In the genomic region with DNA sequence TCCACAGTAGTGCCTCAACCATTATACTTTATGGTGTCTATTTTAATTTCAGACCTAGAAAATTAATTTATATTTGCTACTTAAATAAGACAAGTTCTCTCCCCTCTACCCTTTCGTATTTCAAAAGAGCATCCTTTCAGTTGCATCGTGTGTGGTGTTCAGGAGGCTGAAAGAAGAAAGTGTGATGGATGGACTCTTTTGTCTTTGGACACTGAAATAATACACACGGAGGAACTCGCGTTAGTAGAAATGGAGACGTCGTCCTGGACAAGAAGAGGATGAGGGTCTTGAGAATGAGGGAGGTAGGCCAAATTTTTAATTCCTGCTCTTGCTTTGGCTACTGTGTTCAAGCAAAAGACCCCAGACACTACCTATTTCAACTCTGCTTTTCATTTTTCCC, we compare ENCODE assay signal across 1 cellular context.
TF ChIP-seq lines count a peak whose summit lies in the region.

No MANE protein-coding gene starts in this region.

TF ChIP-seq in endothelial cell of umbilical vein, 7 proteins besides CTCF, POLR2A, EP300 and RAD21:
- TF ChIP-seq POLR2AphosphoS5 (IDR thresholded peaks at IDR 0.05; ENCODE audit: insufficient read depth, low read depth, low read length) (no peak), MYC (IDR thresholded peaks at IDR 0.05; ENCODE audit: low read depth, low read length) (no peak), GATA2 (IDR thresholded peaks at IDR 0.05; ENCODE audit: insufficient read depth, insufficient read length, low read depth, low read length) (no peak), FOS (IDR thresholded peaks at IDR 0.05; ENCODE audit: borderline replicate concordance, insufficient read depth, low read length) (no peak), EZH2 (IDR thresholded peaks at IDR 0.05; ENCODE audit: borderline replicate concordance, low read depth, low read length, severe bottlenecking) (no peak), JUN (IDR thresholded peaks at IDR 0.05; ENCODE audit: borderline replicate concordance, insufficient read depth, insufficient read length, low read depth) (no peak)
- TF ChIP-seq, protein P1, sequence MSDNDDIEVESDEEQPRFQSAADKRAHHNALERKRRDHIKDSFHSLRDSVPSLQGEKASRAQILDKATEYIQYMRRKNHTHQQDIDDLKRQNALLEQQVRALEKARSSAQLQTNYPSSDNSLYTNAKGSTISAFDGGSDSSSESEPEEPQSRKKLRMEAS (IDR thresholded peaks at IDR 0.05; ENCODE audit: insufficient read depth, insufficient read length), result no peak
TF ChIP-seq in endothelial cell of umbilical vein: peak in this region for 0.
